Comparison of ENCODE assay signal across 10 cellular contexts in the genomic region with DNA sequence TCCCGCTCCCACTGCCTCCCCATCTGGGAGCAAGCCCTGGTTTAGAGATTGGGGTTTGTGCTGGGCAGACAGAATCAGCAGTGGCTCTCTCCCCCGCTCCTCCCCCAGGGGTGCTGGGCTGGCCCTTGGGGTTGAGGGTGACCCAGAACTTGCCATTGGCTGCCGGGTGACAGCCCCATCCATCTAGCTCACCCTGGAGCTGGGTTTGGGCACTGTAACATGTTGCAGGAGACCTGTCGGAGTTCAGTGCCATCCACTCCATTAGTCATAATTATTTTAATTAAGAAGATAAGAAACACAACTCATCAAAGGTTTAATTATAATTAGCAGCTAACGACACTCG.
DNase-seq lines count a peak whose midpoint lies in the region; ATAC-seq and TF ChIP-seq lines count a peak whose summit lies in the region.
"Had no signal": no experiment of that assay in that cellular context is flagged by ENCODE, and none has a peak within 500 bp of the region (broad histone marks: within the 10 kb centered on the region; RNA-seq: fewer than 3 reads in every experiment).

No MANE protein-coding gene starts in this region.

- TF ChIP-seq EP300 in gastroesophageal sphincter (IDR thresholded peaks at IDR 0.05) (no peak), ovary (IDR thresholded peaks at IDR 0.05) (no peak), tibial nerve (IDR thresholded peaks at IDR 0.05) (no peak)

- intact Hi-C loops in adrenal gland (cut with DNase I): loop anchor here in 1 of 2 donors (10.0 kb wide), 1 partner anchor 123 kb away; no protein-coding TSS in a partner anchor
- intact Hi-C loops in ovary (cut with DNase I): no loop called here

- no peak overlapping the region for H3K4me3 ChIP-seq in adrenal gland
- no peak overlapping the region for H3K4me3 ChIP-seq in gastroesophageal sphincter
- no peak overlapping the region for H3K4me3 ChIP-seq in ovary
- H3K4me3 ChIP-seq in tibial nerve: no peak overlapping the region

- H3K9me3 ChIP-seq in adrenal gland (replicated peaks in 1 of 3) (no peaks in the 10 kb centered on the region), gastroesophageal sphincter (no peaks in the 10 kb centered on the region), ovary (no peaks in the 10 kb centered on the region), tibial nerve (no peaks in the 10 kb centered on the region)

- DNase-seq in adrenal gland (no peak), ovary (no peak), tibial nerve (ENCODE audit: low spot score in 2 of 2) (no peak), EL (no peak), D341Med (ENCODE audit: low spot score) (no peak)
- no peak for DNase-seq in effector CD8-positive, alpha-beta T cell (lab: John Stamatoyannopoulos, UW)
- DNase-seq: CD4-positive, alpha-beta T cell; GF-D8 had no signal

- TF ChIP-seq POLR2A in adrenal gland (IDR thresholded peaks at IDR 0.05) (peak in 1 of 2 donors; percentile 8), gastroesophageal sphincter (IDR thresholded peaks at IDR 0.05) (no peak), ovary (IDR thresholded peaks at IDR 0.05) (no peak), tibial nerve (IDR thresholded peaks at IDR 0.05) (no peak)

- no peak for ATAC-seq in gastroesophageal sphincter
- no peak for ATAC-seq in GM18907 (IDR thresholded peaks at IDR 0.05; ENCODE audit: unreplicated experiment)

- H3K36me3 ChIP-seq in adrenal gland (replicated peaks in 1 of 2) (no peaks in the 10 kb centered on the region), gastroesophageal sphincter (no peaks in the 10 kb centered on the region), ovary (no peaks in the 10 kb centered on the region), tibial nerve (no peaks in the 10 kb centered on the region)

- H3K4me1 ChIP-seq in adrenal gland (replicated peaks in 1 of 2): peaks cover 22 to 35% of the 10 kb centered on the region in 2 donors
- peaks cover 0 to 42% (median 15%) of the 10 kb centered on the region in 3 donors for H3K4me1 ChIP-seq in gastroesophageal sphincter
- peaks cover 19% of the 10 kb centered on the region for H3K4me1 ChIP-seq in ovary (ENCODE audit: insufficient read depth)
- H3K4me1 ChIP-seq in tibial nerve: peaks cover 0 to 56% (median 45%) of the 10 kb centered on the region in 4 donors

- H3K27ac ChIP-seq in adrenal gland (peak overlapping the region; percentile 89 to 99 (median 91)), gastroesophageal sphincter (peak overlapping the region in 3 of 4 donors; percentile 72 to 83 (median 79)), ovary (peak overlapping the region; percentile 89 to 98), tibial nerve (peak overlapping the region; percentile 91 to 97 (median 94))

- WGBS in adrenal gland, 4 donors: 32 to 45% (median 44%) methylated on average over 5 to 6 of the region's 6 CpGs
- 60 to 90% methylated on average over 1 to 2 of the region's 6 CpGs for whole genome bisulfite sequencing in gastroesophageal sphincter (ENCODE audit: low coverage in 1 of 2), 2 donors
- 56 to 66% (median 61%) methylated on average over 6 of the region's 6 CpGs for WGBS in ovary, 3 donors
- WGBS in tibial nerve, 2 donors: 49 to 53% methylated on average over 6 of the region's 6 CpGs

- TF ChIP-seq CTCF in adrenal gland (IDR thresholded peaks at IDR 0.05) (no peak), gastroesophageal sphincter (IDR thresholded peaks at IDR 0.05) (no peak), ovary (IDR thresholded peaks at IDR 0.05) (no peak), tibial nerve (IDR thresholded peaks at IDR 0.05) (no peak)

- H3K27me3 ChIP-seq in adrenal gland (no peaks in the 10 kb centered on the region), gastroesophageal sphincter (peaks cover 4% of the 10 kb centered on the region), ovary (no peaks in the 10 kb centered on the region), tibial nerve (no peaks in the 10 kb centered on the region)
